ENCODE assay signal across 14 cellular contexts in the genomic region with DNA sequence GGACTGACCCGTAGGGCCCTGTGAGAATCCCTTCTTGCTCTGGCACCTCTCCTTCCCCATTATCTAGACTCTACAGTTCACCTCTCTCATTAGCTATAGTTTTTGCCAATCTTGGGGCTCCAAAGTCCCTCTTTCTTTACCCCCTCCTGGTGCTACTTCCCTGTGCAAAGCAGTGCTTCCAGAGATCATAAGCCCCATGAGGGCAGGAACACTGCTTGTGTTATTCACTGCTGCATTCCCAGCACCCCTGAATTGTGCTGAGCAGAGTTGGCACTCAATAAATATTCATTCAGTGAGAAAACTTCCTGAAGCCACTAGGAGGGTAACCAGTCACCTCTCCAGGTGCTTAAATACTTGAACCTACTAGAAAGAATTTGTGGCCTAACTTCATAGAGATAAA. TPM values are rescaled to one million over a fixed set of nuclear protein-coding genes. Genes with fewer than 3 reads are reported as not detected.
DNase-seq lines count a peak whose midpoint lies in the region; ATAC-seq and TF ChIP-seq lines count a peak whose summit lies in the region.
"Had no signal": no experiment of that assay in that cellular context is flagged by ENCODE, and none has a peak within 500 bp of the region (broad histone marks: within the 10 kb centered on the region; RNA-seq: fewer than 3 reads in every experiment).

No MANE protein-coding gene starts in this region.

- H3K27ac Mint-ChIP-seq in dendritic cell treated with granulocyte-macrophage colony-stimulating factor and Interleukin-4, amounts not matched to agents 40 ng/mL and 50 ng/mL, for 4 days, result peak overlapping the region; percentile 65
- no peak overlapping the region for H3K27ac Mint-ChIP-seq in neural progenitor cell
- H3K27ac Mint-ChIP-seq in activated T-helper 1 cell treated with anti-CD3 and anti-CD28 coated beads, Interleukin-12 subunit alpha, Interleukin-12 subunit beta, Interleukin-2, Interleukin-4 antibody, amounts not matched to agents 30 ng/mL and 10 ng/mL and 1 ng/mL, durations not matched to agents 14 hours and 24 hours and 36 hours, result no peak overlapping the region

- H4K20me1 ChIP-seq in neural progenitor cell (ENCODE audit: low read depth), result peaks cover 28% of the 10 kb centered on the region

- no peaks in the 10 kb centered on the region for H3K27me3 Mint-ChIP-seq in dendritic cell treated with granulocyte-macrophage colony-stimulating factor and Interleukin-4, amounts not matched to agents 40 ng/mL and 50 ng/mL, for 4 days
- peaks cover 4% of the 10 kb centered on the region for H3K27me3 Mint-ChIP-seq in neural progenitor cell (ENCODE audit: insufficient read depth, low read depth)
- no peaks in the 10 kb centered on the region for H3K27me3 Mint-ChIP-seq in activated T-helper 1 cell treated with anti-CD3 and anti-CD28 coated beads, Interleukin-12 subunit alpha, Interleukin-12 subunit beta, Interleukin-2, Interleukin-4 antibody, amounts not matched to agents 30 ng/mL and 10 ng/mL and 1 ng/mL, durations not matched to agents 14 hours and 24 hours and 36 hours (ENCODE audit: insufficient read depth)
- H3K27me3 Mint-ChIP-seq: stimulated activated memory B cell treated with anti-CD40 and anti-IgM and Interleukin-4, amounts not matched to agents 10 μg/mL and 1 μg/mL and 100 μg/mL, for 72 hours had no signal

- peaks cover 22% of the 10 kb centered on the region for H3K4me1 Mint-ChIP-seq in dendritic cell treated with granulocyte-macrophage colony-stimulating factor and Interleukin-4, amounts not matched to agents 40 ng/mL and 50 ng/mL, for 4 days (ENCODE audit: low read depth)
- H3K4me1 Mint-ChIP-seq in neural progenitor cell, result peaks cover 19% of the 10 kb centered on the region
- peaks cover 15% of the 10 kb centered on the region for H3K4me1 Mint-ChIP-seq in activated T-helper 1 cell treated with anti-CD3 and anti-CD28 coated beads, Interleukin-12 subunit alpha, Interleukin-12 subunit beta, Interleukin-2, Interleukin-4 antibody, amounts not matched to agents 30 ng/mL and 10 ng/mL and 1 ng/mL, durations not matched to agents 14 hours and 24 hours and 36 hours (ENCODE audit: low read depth)

- no peaks in the 10 kb centered on the region for H3K4me1 ChIP-seq in right cardiac atrium (ENCODE audit: control insufficient read depth, insufficient read depth, low read length)
- peaks cover 16% of the 10 kb centered on the region for H3K4me1 ChIP-seq in neural progenitor cell

- intact Hi-C loops in right cardiac atrium (cut with DNase I) (loop anchor here in 2 of 4 donors (5.0 to 10.0 kb wide), 3 partner anchors 58 to 134 kb away; no protein-coding TSS in a partner anchor), Right ventricle myocardium superior (cut with DNase I) (loop anchor here (5.0 kb wide), 2 partner anchors 58 to 62 kb away; no protein-coding TSS in a partner anchor)
- intact Hi-C loops in dendritic cell treated with granulocyte-macrophage colony-stimulating factor and Interleukin-4, amounts not matched to agents 40 ng/mL and 50 ng/mL, for 4 days (cut with micrococcal nuclease), result loop anchor here (2.0 kb wide), 1 partner anchor 14 kb away; no protein-coding TSS in a partner anchor
- intact Hi-C loops in activated T-helper 1 cell treated with anti-CD3 and anti-CD28 coated beads, Interleukin-12 subunit alpha, Interleukin-12 subunit beta, Interleukin-2, Interleukin-4 antibody, amounts not matched to agents 30 ng/mL and 10 ng/mL and 1 ng/mL, durations not matched to agents 14 hours and 24 hours and 36 hours (cut with micrococcal nuclease), result loop anchor here (5.0 to 10.0 kb wide), 3 partner anchors 286 to 882 kb away; partner anchors contain the start of genes COQ8A, ITPKB and SRP9

- H2AFZ ChIP-seq in neural progenitor cell (replicated peaks), result no peak overlapping the region

- H3K9ac ChIP-seq in neural progenitor cell, result no peak overlapping the region

- peaks cover 43% of the 10 kb centered on the region for H3K79me2 ChIP-seq in neural progenitor cell (ENCODE audit: low read depth)

- H3K4me2 ChIP-seq in neural progenitor cell, result no peak overlapping the region

- no peak for ATAC-seq in right cardiac atrium
- ATAC-seq in Right ventricle myocardium superior (ENCODE audit: poor library complexity), result no peak
- ATAC-seq: body of pancreas; stimulated activated memory B cell treated with anti-CD40 and anti-IgM and Interleukin-4, amounts not matched to agents 10 μg/mL and 1 μg/mL and 100 μg/mL, for 72 hours had no signal

- H3K27me3 ChIP-seq in right cardiac atrium (ENCODE audit: control insufficient read depth, insufficient read depth) (no peaks in the 10 kb centered on the region), neural progenitor cell (no peaks in the 10 kb centered on the region)
- H3K27me3 ChIP-seq: body of pancreas, SJSA1 had no signal

- TF ChIP-seq CTCF in neural progenitor cell (IDR thresholded peaks at IDR 0.05), result no peak
- TF ChIP-seq CTCF in foreskin fibroblast (IDR thresholded peaks at IDR 0.05; ENCODE audit: low read depth, low read length), result no peak

- H3K27ac ChIP-seq in right cardiac atrium (ENCODE audit: low read length) (peak overlapping the region; percentile 31), neural progenitor cell (no peak overlapping the region)

- 97% methylated on average over 1 of the region's 1 CpG for WGBS in right cardiac atrium

- H3K4me3 ChIP-seq in right cardiac atrium (ENCODE audit: low read length), result no peak overlapping the region
- H3K4me3 ChIP-seq in neural progenitor cell, result no peak overlapping the region
- no peak overlapping the region for H3K4me3 ChIP-seq in foreskin fibroblast (ENCODE audit: low read depth in 1 of 2, low read length in 2 of 2)
- H3K4me3 ChIP-seq: body of pancreas had no signal

- H3F3A ChIP-seq in neural progenitor cell (ENCODE audit: low read depth), result peaks cover 41% of the 10 kb centered on the region

- DNase-seq in right cardiac atrium (no peak), Right ventricle myocardium superior (no peak), neural progenitor cell (ENCODE audit: low spot score) (no peak), C1 segment of cervical spinal cord (lab: John Stamatoyannopoulos, UW) (no peak), foreskin fibroblast (no peak), DMS 273 treated with DMSO at 0.1 percent for 48 hours (lab: John Stamatoyannopoulos, UW) (no peak)
- DNase-seq in activated T-helper 1 cell treated with anti-CD3 and anti-CD28 coated beads, Interleukin-12 subunit alpha, Interleukin-12 subunit beta, Interleukin-2, Interleukin-4 antibody, amounts not matched to agents 30 ng/mL and 10 ng/mL and 1 ng/mL, durations not matched to agents 14 hours and 24 hours and 36 hours (ENCODE audit: low spot score), result no peak
- DNase-seq: activated gamma-delta T cell; body of pancreas; NCI-H2081 treated with DMSO at 0.1 percent for 48 hours; stimulated activated CD4-positive, alpha-beta T cell treated with anti-CD3 and anti-CD28 coated beads, Interleukin-4, amount 100 ng/mL, for 4 hours had no signal

- no peaks in the 10 kb centered on the region for H3K9me3 Mint-ChIP-seq in dendritic cell treated with granulocyte-macrophage colony-stimulating factor and Interleukin-4, amounts not matched to agents 40 ng/mL and 50 ng/mL, for 4 days
- no peaks in the 10 kb centered on the region for H3K9me3 Mint-ChIP-seq in neural progenitor cell
- H3K9me3 Mint-ChIP-seq in activated T-helper 1 cell treated with anti-CD3 and anti-CD28 coated beads, Interleukin-12 subunit alpha, Interleukin-12 subunit beta, Interleukin-2, Interleukin-4 antibody, amounts not matched to agents 30 ng/mL and 10 ng/mL and 1 ng/mL, durations not matched to agents 14 hours and 24 hours and 36 hours, result no peaks in the 10 kb centered on the region
- H3K9me3 Mint-ChIP-seq: stimulated activated memory B cell treated with anti-CD40 and anti-IgM and Interleukin-4, amounts not matched to agents 10 μg/mL and 1 μg/mL and 100 μg/mL, for 72 hours had no signal

- no peak overlapping the region for H3K4me3 Mint-ChIP-seq in dendritic cell treated with granulocyte-macrophage colony-stimulating factor and Interleukin-4, amounts not matched to agents 40 ng/mL and 50 ng/mL, for 4 days
- peak overlapping the region; percentile 48 for H3K4me3 Mint-ChIP-seq in neural progenitor cell
- no peak overlapping the region for H3K4me3 Mint-ChIP-seq in activated T-helper 1 cell treated with anti-CD3 and anti-CD28 coated beads, Interleukin-12 subunit alpha, Interleukin-12 subunit beta, Interleukin-2, Interleukin-4 antibody, amounts not matched to agents 30 ng/mL and 10 ng/mL and 1 ng/mL, durations not matched to agents 14 hours and 24 hours and 36 hours

- peaks cover 50% of the 10 kb centered on the region for H3K36me3 Mint-ChIP-seq in dendritic cell treated with granulocyte-macrophage colony-stimulating factor and Interleukin-4, amounts not matched to agents 40 ng/mL and 50 ng/mL, for 4 days (ENCODE audit: low read depth)
- H3K36me3 Mint-ChIP-seq in neural progenitor cell, result peaks cover 12% of the 10 kb centered on the region
- peaks cover 23% of the 10 kb centered on the region for H3K36me3 Mint-ChIP-seq in activated T-helper 1 cell treated with anti-CD3 and anti-CD28 coated beads, Interleukin-12 subunit alpha, Interleukin-12 subunit beta, Interleukin-2, Interleukin-4 antibody, amounts not matched to agents 30 ng/mL and 10 ng/mL and 1 ng/mL, durations not matched to agents 14 hours and 24 hours and 36 hours (ENCODE audit: low read depth)

- H3K9me3 ChIP-seq in right cardiac atrium (ENCODE audit: control insufficient read depth, low read length) (no peaks in the 10 kb centered on the region), neural progenitor cell (ENCODE audit: low read depth) (no peaks in the 10 kb centered on the region)
- H3K9me3 ChIP-seq: body of pancreas, SJSA1 had no signal

- no peaks in the 10 kb centered on the region for H3K36me3 ChIP-seq in neural progenitor cell

RNA-seq across cellular contexts. Expression of gene H3-3A, which starts 2.1 kb away (rescaled TPM):
- total RNA-seq in right cardiac atrium, result 100 to 1,000 TPM; 304 to 344 (median 328) TPM
- polyA plus RNA-seq in right cardiac atrium, result 557 TPM
- total RNA-seq in Right ventricle myocardium superior, result 271 TPM
- total RNA-seq in neural progenitor cell (ENCODE audit: low replicate concordance), result 1,442 and 1,689 TPM in 2 replicates
- 416 and 426 TPM in 2 replicates for total RNA-seq in activated T-helper 1 cell treated with anti-CD3 and anti-CD28 coated beads, Interleukin-12 subunit alpha, Interleukin-12 subunit beta, Interleukin-2, Interleukin-4 antibody, amounts not matched to agents 30 ng/mL and 10 ng/mL and 1 ng/mL, durations not matched to agents 14 hours and 24 hours and 36 hours
